In the genomic region with DNA sequence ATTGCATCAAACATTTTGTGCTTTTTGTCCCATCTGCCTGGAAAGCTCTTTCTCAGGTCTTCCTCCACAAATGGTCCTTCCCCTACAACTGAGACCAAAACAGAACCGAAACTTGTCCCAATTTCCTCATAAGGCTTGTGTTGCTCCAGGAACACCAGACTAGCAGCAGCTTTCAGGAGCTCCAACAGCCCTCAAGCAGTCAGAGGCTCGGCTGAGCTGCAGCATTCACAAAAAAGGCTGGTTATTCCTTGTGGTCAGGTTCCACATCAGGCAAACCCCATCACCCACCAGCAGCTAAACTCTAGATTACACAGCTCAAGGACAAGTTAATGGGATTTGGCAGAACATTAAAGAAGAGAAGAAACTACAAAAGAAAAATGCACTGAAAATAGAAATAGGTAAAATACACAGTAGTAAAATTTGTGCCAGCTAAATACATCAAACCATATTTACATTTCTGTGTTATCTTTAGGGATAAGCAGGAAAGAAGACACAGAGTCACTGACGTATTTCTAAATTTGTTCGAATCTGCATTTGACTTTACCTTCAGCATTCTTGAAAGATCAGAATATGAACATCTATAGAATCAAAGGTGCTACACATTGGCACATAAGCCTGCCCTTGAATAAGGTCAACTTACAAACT, we compare ENCODE assay signal across 14 cellular contexts.
DNase-seq lines count a peak whose midpoint lies in the region; ATAC-seq and TF ChIP-seq lines count a peak whose summit lies in the region.
"Had no signal": no experiment of that assay in that cellular context is flagged by ENCODE, and none has a peak within 500 bp of the region (broad histone marks: within the 10 kb centered on the region; RNA-seq: fewer than 3 reads in every experiment).

No MANE protein-coding gene starts in this region.

- DNase-seq in OCI-M1 (lab: John Stamatoyannopoulos, UW): peak; percentile 29
- peak in 2 of 4 donors; percentile 38 for DNase-seq in body of pancreas
- DNase-seq in lower lobe of right lung: no peak
- DNase-seq in upper lobe of right lung: no peak
- no peak for DNase-seq in mammary epithelial cell
- no peak for DNase-seq in NCI-H146 (lab: John Stamatoyannopoulos, UW)
- no peak for DNase-seq in activated CD8-positive, alpha-beta T cell treated with anti-CD3 and anti-CD28 coated beads, Interleukin-2, amount 10 ng/mL, durations not matched to agents 7 days and 5 days
- DNase-seq: DMS 273 treated with DMSO at 0.1 percent for 48 hours, KG1, NCI-H1092 treated with DMSO at 0.1 percent for 48 hours, NCI-H1694 treated with DMSO at 0.1 percent for 48 hours, NCI-H510A, SIG-M5 had no signal

- H3K27ac ChIP-seq in body of pancreas (peak overlapping the region in 3 of 4 donors; percentile 25 to 57 (median 50)), lower lobe of right lung (no peak overlapping the region), upper lobe of right lung (no peak overlapping the region), mammary epithelial cell (ENCODE audit: insufficient read depth, low read depth, low read length) (no peak overlapping the region)
- H3K27ac ChIP-seq: BLaER1 had no signal

- H3K4me2 ChIP-seq in mammary epithelial cell (ENCODE audit: insufficient read depth, low read depth, low read length): no peak overlapping the region
- H3K4me2 ChIP-seq: BLaER1 had no signal

- dilution Hi-C loops in mammary epithelial cell (cut with HindIII; ENCODE audit: low sequenced_read_pairs): no loop called here

- no peak overlapping the region for H3K27ac Mint-ChIP-seq in activated CD8-positive, alpha-beta T cell treated with anti-CD3 and anti-CD28 coated beads, Interleukin-2, amount 10 ng/mL, durations not matched to agents 7 days and 5 days

- TF ChIP-seq CTCF in body of pancreas (IDR thresholded peaks at IDR 0.05) (no peak), lower lobe of right lung (IDR thresholded peaks at IDR 0.05) (no peak), upper lobe of right lung (IDR thresholded peaks at IDR 0.05) (no peak), mammary epithelial cell (conservative IDR thresholded peaks at IDR 0.05 in 1 of 2, IDR thresholded peaks at IDR 0.05 in 1 of 2; ENCODE audit: extremely low read depth in 1 of 2, insufficient read depth in 1 of 2, low read depth in 1 of 2, low read length in 2 of 2) (no peak)

- peaks cover 15% of the 10 kb centered on the region for H3K27me3 Mint-ChIP-seq in activated CD8-positive, alpha-beta T cell treated with anti-CD3 and anti-CD28 coated beads, Interleukin-2, amount 10 ng/mL, durations not matched to agents 7 days and 5 days (ENCODE audit: low read depth)

- no peaks in the 10 kb centered on the region for H3K27me3 ChIP-seq in body of pancreas
- no peaks in the 10 kb centered on the region for H3K27me3 ChIP-seq in lower lobe of right lung (ENCODE audit: low read depth)
- no peaks in the 10 kb centered on the region for H3K27me3 ChIP-seq in upper lobe of right lung
- no peaks in the 10 kb centered on the region for H3K27me3 ChIP-seq in mammary epithelial cell (ENCODE audit: insufficient read depth, low read length)
- H3K27me3 ChIP-seq: BLaER1 had no signal

- no peak overlapping the region for H3K4me3 Mint-ChIP-seq in activated CD8-positive, alpha-beta T cell treated with anti-CD3 and anti-CD28 coated beads, Interleukin-2, amount 10 ng/mL, durations not matched to agents 7 days and 5 days

- H3K9ac ChIP-seq in mammary epithelial cell (ENCODE audit: insufficient read depth, low read length): no peak overlapping the region
- H3K9ac ChIP-seq: BLaER1 had no signal

- POLR2A ChIA-PET in activated CD8-positive, alpha-beta T cell treated with anti-CD3 and anti-CD28 coated beads, Interleukin-2, amount 10 ng/mL, durations not matched to agents 7 days and 5 days (lab: Charles Lee): interaction anchor here (0.6 kb wide), 1 partner anchor 366 kb away, joined by 5 read pairs; no protein-coding TSS in a partner anchor

- H3K4me1 Mint-ChIP-seq in activated CD8-positive, alpha-beta T cell treated with anti-CD3 and anti-CD28 coated beads, Interleukin-2, amount 10 ng/mL, durations not matched to agents 7 days and 5 days (ENCODE audit: low read depth): no peaks in the 10 kb centered on the region

- no peaks in the 10 kb centered on the region for H3K9me3 Mint-ChIP-seq in activated CD8-positive, alpha-beta T cell treated with anti-CD3 and anti-CD28 coated beads, Interleukin-2, amount 10 ng/mL, durations not matched to agents 7 days and 5 days (ENCODE audit: insufficient read depth)

- H2AFZ ChIP-seq in mammary epithelial cell (ENCODE audit: low read depth, low read length): no peak overlapping the region

- H4K20me1 ChIP-seq in mammary epithelial cell (ENCODE audit: insufficient read depth, low read length): no peaks in the 10 kb centered on the region
- H4K20me1 ChIP-seq: BLaER1 had no signal

- WGBS in body of pancreas, 2 donors: 35 to 38% methylated on average over 4 of the region's 4 CpGs
- WGBS in mammary epithelial cell (ENCODE audit: low coverage, missing lambda C conversion rate): 50% methylated on average over 4 of the region's 4 CpGs

- CTCF ChIA-PET in mammary epithelial cell (lab: Charles Lee; ENCODE audit: low non-redundant PET): no interaction called here
- CTCF ChIA-PET in activated CD8-positive, alpha-beta T cell treated with anti-CD3 and anti-CD28 coated beads, Interleukin-2, amount 10 ng/mL, durations not matched to agents 7 days and 5 days (lab: Charles Lee): no interaction called here

- no peaks in the 10 kb centered on the region for H3K36me3 Mint-ChIP-seq in activated CD8-positive, alpha-beta T cell treated with anti-CD3 and anti-CD28 coated beads, Interleukin-2, amount 10 ng/mL, durations not matched to agents 7 days and 5 days (ENCODE audit: low read depth)

- TF ChIP-seq POLR2A in body of pancreas (IDR thresholded peaks at IDR 0.05): no peak

- peaks cover 46% of the 10 kb centered on the region for H3K4me1 ChIP-seq in body of pancreas
- peaks cover 13% of the 10 kb centered on the region for H3K4me1 ChIP-seq in lower lobe of right lung
- H3K4me1 ChIP-seq in upper lobe of right lung: peaks cover 13% of the 10 kb centered on the region
- no peaks in the 10 kb centered on the region for H3K4me1 ChIP-seq in mammary epithelial cell (ENCODE audit: insufficient read depth, low read length)
- H3K4me1 ChIP-seq: BLaER1 had no signal

- ATAC-seq in body of pancreas: peak; percentile 26
- ATAC-seq in lower lobe of right lung: peak; percentile 37 to 41
- peak; percentile 81 for ATAC-seq in upper lobe of right lung
- no peak for ATAC-seq in activated CD8-positive, alpha-beta T cell treated with anti-CD3 and anti-CD28 coated beads, Interleukin-2, amount 10 ng/mL, durations not matched to agents 7 days and 5 days

- intact Hi-C loops in body of pancreas (cut with DNase I): no loop called here
- intact Hi-C loops in lower lobe of right lung (cut with DNase I): no loop called here
- intact Hi-C loops in upper lobe of right lung (cut with DNase I): no loop called here
- intact Hi-C loops in mammary epithelial cell (cut with micrococcal nuclease): no loop called here

- H3K9me3 ChIP-seq in body of pancreas (no peaks in the 10 kb centered on the region), lower lobe of right lung (no peaks in the 10 kb centered on the region), upper lobe of right lung (no peaks in the 10 kb centered on the region), mammary epithelial cell (replicated peaks; ENCODE audit: insufficient read depth, low read length) (peaks cover 10% of the 10 kb centered on the region)
- H3K9me3 ChIP-seq: BLaER1 had no signal

- H3K36me3 ChIP-seq in body of pancreas (replicated peaks in 1 of 2; ENCODE audit: insufficient read depth in 1 of 2, low read depth in 2 of 2) (no peaks in the 10 kb centered on the region), lower lobe of right lung (no peaks in the 10 kb centered on the region), upper lobe of right lung (no peaks in the 10 kb centered on the region), mammary epithelial cell (ENCODE audit: insufficient read depth, low read length) (no peaks in the 10 kb centered on the region)
- H3K36me3 ChIP-seq: BLaER1 had no signal

- no peak overlapping the region for H3K4me3 ChIP-seq in body of pancreas
- no peak overlapping the region for H3K4me3 ChIP-seq in lower lobe of right lung
- H3K4me3 ChIP-seq in upper lobe of right lung: no peak overlapping the region
- no peak overlapping the region for H3K4me3 ChIP-seq in mammary epithelial cell (replicated peaks in 1 of 3; ENCODE audit: insufficient read depth in 1 of 3, low read depth in 2 of 3, low read length in 3 of 3)
- H3K4me3 ChIP-seq: BLaER1 had no signal

- no TSS peak for BruUV-seq in mammary epithelial cell (replicated peaks; lab: Mats Ljungman, UMichigan)

- in situ Hi-C loops in mammary epithelial cell (cut with MboI; ENCODE audit: low sequenced_read_pairs in 2 of 2): no loop called here

- H3K79me2 ChIP-seq in mammary epithelial cell (ENCODE audit: insufficient read depth, low read length): no peaks in the 10 kb centered on the region

Comparison
In these comparisons a context has a peak if more than half of its experiments do, and no peak if none do; other contexts are left out.
1. H3K27ac ChIP-seq: peak in body of pancreas (3 of 4); none in lower lobe of right lung (single experiment), upper lobe of right lung (single experiment) and mammary epithelial cell (single experiment).